9 cellular contexts compared by ENCODE assay signal in genomic region chr21:34722684-34723300, GRCh38. TPM values are rescaled to one million over a fixed set of nuclear protein-coding genes. Genes with fewer than 3 reads are reported as not detected.
DNase-seq lines count a peak whose midpoint lies in the region; ATAC-seq and TF ChIP-seq lines count a peak whose summit lies in the region.
"Had no signal": no experiment of that assay in that cellular context is flagged by ENCODE, and none has a peak within 500 bp of the region (broad histone marks: within the 10 kb centered on the region; RNA-seq: fewer than 3 reads in every experiment).

No MANE protein-coding gene starts in this region.

- intact Hi-C loops in left colon (cut with DNase I, micrococcal nuclease), result no loop called here
- intact Hi-C loops in right cardiac atrium (cut with DNase I), result no loop called here

- no peak overlapping the region for H3K4me3 ChIP-seq in HEK293 (ENCODE audit: low read depth, low read length)
- H3K4me3 ChIP-seq in right cardiac atrium (ENCODE audit: low read length), result no peak overlapping the region

- H3K4me3 Mint-ChIP-seq in activated T-cell treated with anti-CD3 and anti-CD28 coated beads, Interleukin-2, amount 50 U/mL, for 4 hours, result no peak overlapping the region
- H3K4me3 Mint-ChIP-seq: T-helper 1 cell treated with Interleukin-12 subunit alpha and Interleukin-12 subunit beta and Interleukin-4 antibody, amounts not matched to agents 30 μg/mL and 1 μg/mL, for 36 hours had no signal

- H3K36me3 ChIP-seq in HEK293 (ENCODE audit: control insufficient read depth in 2 of 2, insufficient read depth in 1 of 2, low read length in 2 of 2), result no peaks in the 10 kb centered on the region

- H3K4me1 ChIP-seq in HEK293 (ENCODE audit: control insufficient read depth, insufficient read depth, low read length) (no peaks in the 10 kb centered on the region), right cardiac atrium (ENCODE audit: control insufficient read depth, insufficient read depth, low read length) (no peaks in the 10 kb centered on the region)

- POLR2A ChIA-PET in HEK293 (lab: Yijun Ruan, JAX), result no interaction called here

- H3K27me3 Mint-ChIP-seq in activated T-cell treated with anti-CD3 and anti-CD28 coated beads, Interleukin-2, amount 50 U/mL, for 4 hours (ENCODE audit: low read depth), result peaks cover 4% of the 10 kb centered on the region

- no peaks in the 10 kb centered on the region for H3K9me3 Mint-ChIP-seq in activated T-cell treated with anti-CD3 and anti-CD28 coated beads, Interleukin-2, amount 50 U/mL, for 4 hours
- H3K9me3 Mint-ChIP-seq: T-helper 1 cell treated with Interleukin-12 subunit alpha and Interleukin-12 subunit beta and Interleukin-4 antibody, amounts not matched to agents 30 μg/mL and 1 μg/mL, for 36 hours had no signal

- CTCF ChIA-PET in HEK293 (lab: Yijun Ruan, JAX), result interaction anchor here (0.5 to 5.5 kb wide), 37 partner anchors 9 to 1217 kb away, joined by 3 to 36 read pairs (median 3); no protein-coding TSS in a partner anchor

- peak; percentile 28 for TF ChIP-seq CTCF in AG09319 (IDR thresholded peaks at IDR 0.05; ENCODE audit: low read depth, low read length)
- peak; percentile 50; the same call in 1 of the 2 replicates for TF ChIP-seq CTCF in HEK293 (tag by site-specific recombination; IDR thresholded peaks at IDR 0.05)

- no peaks in the 10 kb centered on the region for H3K36me3 Mint-ChIP-seq in activated T-cell treated with anti-CD3 and anti-CD28 coated beads, Interleukin-2, amount 50 U/mL, for 4 hours (ENCODE audit: insufficient read depth)

- H3K9me3 ChIP-seq in HEK293 (ENCODE audit: control insufficient read depth, insufficient read depth, low read depth, low read length) (no peaks in the 10 kb centered on the region), right cardiac atrium (ENCODE audit: control insufficient read depth, low read length) (no peaks in the 10 kb centered on the region)

- H3K4me1 Mint-ChIP-seq in activated T-cell treated with anti-CD3 and anti-CD28 coated beads, Interleukin-2, amount 50 U/mL, for 4 hours (ENCODE audit: low read depth), result no peaks in the 10 kb centered on the region

- peak in 1 of 2 donors; percentile 37 for ATAC-seq in activated T-cell treated with anti-CD3 and anti-CD28 coated beads, Interleukin-2, amount 50 U/mL, for 4 hours
- ATAC-seq in left colon, result peak; percentile 58
- ATAC-seq in GM19452 (IDR thresholded peaks at IDR 0.05; ENCODE audit: unreplicated experiment), result no peak
- ATAC-seq in HG03025 (IDR thresholded peaks at IDR 0.05; ENCODE audit: low FRiP score, unreplicated experiment), result no peak
- ATAC-seq in right cardiac atrium, result no peak

- DNase-seq in AG09319 (ENCODE audit: extremely low read depth, low read depth) (no peak), left colon (no peak), right cardiac atrium (no peak), OCI-M2 (lab: John Stamatoyannopoulos, UW; ENCODE audit: unreplicated experiment) (no peak)
- DNase-seq in activated T-cell treated with anti-CD3 and anti-CD28 coated beads, Interleukin-2, amount 50 U/mL, for 4 hours, result peak; percentile 17

- H3K27me3 ChIP-seq in right cardiac atrium (ENCODE audit: control insufficient read depth, insufficient read depth), result no peaks in the 10 kb centered on the region

- H3K27ac ChIP-seq in HEK293 (ENCODE audit: extremely low read depth, low read depth, low read length) (no peak overlapping the region), right cardiac atrium (ENCODE audit: low read length) (no peak overlapping the region)

- WGBS in right cardiac atrium, result 76% methylated on average over 7 of the region's 7 CpGs

TF ChIP-seq in HEK293, 187 proteins besides CTCF, POLR2A, EP300 and RAD21:
- TF ChIP-seq ZFHX2 (tag by site-specific recombination; conservative IDR thresholded peaks at IDR 0.05) (peak; percentile 29), ZNF654 (tag by site-specific recombination; IDR thresholded peaks at IDR 0.05; ENCODE audit: low read depth) (no peak), EGR2 (tag by site-specific recombination; IDR thresholded peaks at IDR 0.05; ENCODE audit: low read depth) (peak; percentile 39; the same call in 1 of the 2 replicates)
TF ChIP-seq in HEK293: peak in this region for 2.

RNA-seq across cellular contexts. Expression of gene CLIC6, which starts 54.0 kb away (rescaled TPM):
- total RNA-seq in activated T-cell treated with anti-CD3 and anti-CD28 coated beads, Interleukin-2, amount 50 U/mL, for 4 hours, result under 1 TPM; 0.11 to 0.38 (median 0.13) TPM
- 10 to 100 TPM in 1 of 2 donors, under 1 TPM in 1; 0.61 to 15.0 TPM for total RNA-seq in left colon
- 10 to 100 TPM in 3 of 4 donors, 1 to 10 TPM in 1; 7.1 to 13.7 (median 12.8) TPM for total RNA-seq in right cardiac atrium
- polyA plus RNA-seq in right cardiac atrium, result 6.1 TPM
